14 cellular contexts compared by ENCODE assay signal in the genomic region with DNA sequence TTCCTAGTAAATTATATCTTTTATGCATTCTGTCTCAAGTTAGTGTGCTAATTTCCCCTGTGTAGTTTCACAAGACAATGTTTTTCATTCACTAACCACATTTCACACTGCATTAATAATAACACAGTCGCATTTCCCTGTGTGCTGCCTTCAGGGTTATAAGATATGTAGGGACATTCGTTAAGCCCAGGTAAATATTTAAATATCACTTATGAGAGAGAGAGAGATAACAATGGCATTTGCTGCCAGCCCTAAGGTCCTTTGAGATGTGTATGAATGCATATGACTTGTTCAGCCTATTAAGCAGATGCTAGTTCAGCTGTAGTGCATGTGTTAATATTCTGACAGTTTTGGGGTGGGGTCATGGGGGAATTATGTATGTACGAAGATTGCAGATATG.
DNase-seq lines count a peak whose midpoint lies in the region; TF ChIP-seq lines count a peak whose summit lies in the region.
"Had no signal": no experiment of that assay in that cellular context is flagged by ENCODE, and none has a peak within 500 bp of the region (broad histone marks: within the 10 kb centered on the region; RNA-seq: fewer than 3 reads in every experiment).

No MANE protein-coding gene starts in this region.

- no TSS peak for BruUV-seq in Calu3 (replicated peaks; lab: Mats Ljungman, UMichigan)

- H3K27ac Mint-ChIP-seq in Calu3 (ENCODE audit: unreplicated experiment), result peak overlapping the region; percentile 74
- H3K27ac Mint-ChIP-seq: CD4-positive, CD25-positive, alpha-beta regulatory T cell; CD8-positive, alpha-beta memory T cell had no signal

- peaks cover 13% of the 10 kb centered on the region for H3K9me3 Mint-ChIP-seq in Calu3 (ENCODE audit: low read depth, unreplicated experiment)

- CTCF ChIA-PET in Calu3 (lab: Charles Lee), result no interaction called here

- H3K4me3 ChIP-seq in LNCaP clone FGC (ENCODE audit: low read depth, low read length) (no peak overlapping the region), SJCRH30 (no peak overlapping the region), MG63 (no peak overlapping the region)
- H3K4me3 ChIP-seq: GM23248, HAP-1 had no signal

- H3K36me3 Mint-ChIP-seq in Calu3 (ENCODE audit: insufficient read depth, unreplicated experiment), result no peaks in the 10 kb centered on the region
- H3K36me3 Mint-ChIP-seq: CD4-positive, CD25-positive, alpha-beta regulatory T cell; CD8-positive, alpha-beta memory T cell had no signal

- no peaks in the 10 kb centered on the region for H3K4me1 ChIP-seq in SJCRH30
- H3K4me1 ChIP-seq: BE2C, HAP-1 had no signal

- no peak overlapping the region for H3K4me3 Mint-ChIP-seq in Calu3 (ENCODE audit: low read depth, unreplicated experiment)
- H3K4me3 Mint-ChIP-seq: CD4-positive, CD25-positive, alpha-beta regulatory T cell; CD8-positive, alpha-beta memory T cell had no signal

- intact Hi-C loops in Calu3 (cut with micrococcal nuclease; ENCODE audit: unreplicated experiment), result loop anchor here (5.0 to 10.0 kb wide), 3 partner anchors 239 to 1321 kb away; no protein-coding TSS in a partner anchor

- H3K36me3 ChIP-seq in SJCRH30 (no peaks in the 10 kb centered on the region), MG63 (no peaks in the 10 kb centered on the region)
- H3K36me3 ChIP-seq: BE2C, HAP-1 had no signal

- DNase-seq in Calu3, result no peak
- peak; percentile 66 for DNase-seq in LNCaP clone FGC (ENCODE audit: low read depth)
- peak; percentile 11 to 24 for DNase-seq in SJCRH30
- DNase-seq in MG63, result no peak
- no peak for DNase-seq in GM13977 (ENCODE audit: low spot score)
- DNase-seq in NCI-H524 (lab: John Stamatoyannopoulos, UW), result no peak
- DNase-seq: ACHN; BE2C; C1 segment of cervical spinal cord; CD4-positive, CD25-positive, alpha-beta regulatory T cell; CD8-positive, alpha-beta memory T cell; COR-L47; GM23248 had no signal

- no peak overlapping the region for H3K27ac ChIP-seq in SJCRH30
- H3K27ac ChIP-seq: GM23248 had no signal

- H3K27me3 ChIP-seq in SJCRH30 (no peaks in the 10 kb centered on the region), MG63 (no peaks in the 10 kb centered on the region)
- H3K27me3 ChIP-seq: BE2C had no signal

- H3K4me1 Mint-ChIP-seq in Calu3 (ENCODE audit: low read depth, unreplicated experiment), result peaks cover 42% of the 10 kb centered on the region
- H3K4me1 Mint-ChIP-seq: CD4-positive, CD25-positive, alpha-beta regulatory T cell; CD8-positive, alpha-beta memory T cell had no signal

- TF ChIP-seq CTCF in Calu3 (IDR thresholded peaks at IDR 0.05; ENCODE audit: unreplicated experiment) (no peak), LNCaP clone FGC (IDR thresholded peaks at IDR 0.05; ENCODE audit: control insufficient read depth, extremely low read depth, insufficient read depth) (no peak), GM13977 (IDR thresholded peaks at IDR 0.05; ENCODE audit: extremely low read depth, insufficient read depth, missing control alignments) (no peak)

- H3K9me3 ChIP-seq in SJCRH30 (replicated peaks), result no peaks in the 10 kb centered on the region
- H3K9me3 ChIP-seq in MG63, result peaks cover 9% of the 10 kb centered on the region
- H3K9me3 ChIP-seq: BE2C, HAP-1 had no signal

- in situ Hi-C loops in GM13977 (cut with MboI; ENCODE audit: low pct_unique_long_range_greater_than_20kb, low sequenced_read_pairs, unreplicated experiment), result no loop called here

- H3K27me3 Mint-ChIP-seq in Calu3 (ENCODE audit: unreplicated experiment), result no peaks in the 10 kb centered on the region
- H3K27me3 Mint-ChIP-seq: CD4-positive, CD25-positive, alpha-beta regulatory T cell; CD8-positive, alpha-beta memory T cell had no signal

Comparison
In these comparisons a context has a peak if more than half of its experiments do, and no peak if none do; other contexts are left out.
1. DNase-seq: peak in LNCaP clone FGC (single experiment) and SJCRH30 (2 of 2); none in Calu3 (single experiment), MG63 (single experiment), GM13977 (single experiment) and NCI-H524 (0 of 2).